1 cellular context compared by ENCODE assay signal in genomic region chr17:55324296-55324978, GRCh38.
A peak's percentile ranks its signal among the peaks of the same experiment; 100 is the strongest.
TF ChIP-seq lines count a peak whose summit lies in the region.

No MANE protein-coding gene starts in this region.

TF ChIP-seq in HepG2, 621 proteins besides CTCF, POLR2A, EP300 and RAD21 (continues in another document):
- TF ChIP-seq RFXAP (CRISPR knock-in tag; IDR thresholded peaks at IDR 0.05; ENCODE audit: borderline replicate concordance) (no peak), NR3C1 (CRISPR knock-in tag; IDR thresholded peaks at IDR 0.05) (no peak), ZNF512 (CRISPR knock-in tag; IDR thresholded peaks at IDR 0.05) (no peak), ONECUT2 (CRISPR knock-in tag; IDR thresholded peaks at IDR 0.05) (no peak), ZSCAN29 (CRISPR knock-in tag; conservative IDR thresholded peaks at IDR 0.05) (0 out of 2 replicates have a peak, but pooled peaks have one; percentile 44), CBX2 (IDR thresholded peaks at IDR 0.05; ENCODE audit: low read depth, low read length) (no peak), CBX2 (CRISPR knock-in tag; IDR thresholded peaks at IDR 0.05; ENCODE audit: low read depth) (no peak), SETDB1 (CRISPR knock-in tag; IDR thresholded peaks at IDR 0.05; ENCODE audit: borderline replicate concordance) (no peak), HIVEP1 (CRISPR knock-in tag; IDR thresholded peaks at IDR 0.05) (no peak), THYN1 (CRISPR knock-in tag; IDR thresholded peaks at IDR 0.05; ENCODE audit: borderline replicate concordance, low read depth) (no peak), POLR2AphosphoS5 (IDR thresholded peaks at IDR 0.05; ENCODE audit: low read depth, low read length) (peak; percentile 71; the same call in 1 of the 2 replicates), ZKSCAN1 (IDR thresholded peaks at IDR 0.05; ENCODE audit: low read length) (no peak), TGIF2 (CRISPR knock-in tag; IDR thresholded peaks at IDR 0.05) (0 out of 2 replicates have a peak, but pooled peaks have one; percentile 40), HNF4A (CRISPR knock-in tag; IDR thresholded peaks at IDR 0.05) (no peak), ADNP (CRISPR knock-in tag; IDR thresholded peaks at IDR 0.05) (no peak), ZNF879 (CRISPR knock-in tag; IDR thresholded peaks at IDR 0.05) (no peak), MIXL1 (CRISPR knock-in tag; IDR thresholded peaks at IDR 0.05) (peak; percentile 65; the same call in 1 of the 2 replicates), SAP130 (CRISPR knock-in tag; IDR thresholded peaks at IDR 0.05; ENCODE audit: low read depth) (no peak), TBX2 (CRISPR knock-in tag; IDR thresholded peaks at IDR 0.05; ENCODE audit: borderline replicate concordance) (no peak), ZZZ3 (CRISPR knock-in tag; IDR thresholded peaks at IDR 0.05; ENCODE audit: borderline replicate concordance) (no peak; the same call in 1 of the 2 replicates), GFI1 (CRISPR knock-in tag; IDR thresholded peaks at IDR 0.05; ENCODE audit: borderline replicate concordance) (no peak), PCBP1 (IDR thresholded peaks at IDR 0.05; ENCODE audit: borderline replicate concordance, low read depth, low read length) (no peak), MTF2 (CRISPR knock-in tag; IDR thresholded peaks at IDR 0.05; ENCODE audit: borderline replicate concordance) (no peak), PAWR (CRISPR knock-in tag; IDR thresholded peaks at IDR 0.05; ENCODE audit: borderline replicate concordance) (no peak), THAP9 (CRISPR knock-in tag; IDR thresholded peaks at IDR 0.05; ENCODE audit: borderline replicate concordance) (no peak), SIX1 (CRISPR knock-in tag; IDR thresholded peaks at IDR 0.05; ENCODE audit: borderline replicate concordance) (no peak), SATB2 (CRISPR knock-in tag; IDR thresholded peaks at IDR 0.05) (no peak; the same call in 1 of the 2 replicates), ZNF256 (CRISPR knock-in tag; conservative IDR thresholded peaks at IDR 0.05) (no peak), KDM5B (CRISPR knock-in tag; IDR thresholded peaks at IDR 0.05; ENCODE audit: borderline replicate concordance) (no peak), ATF7 (IDR thresholded peaks at IDR 0.05) (no peak), ATF7 (CRISPR knock-in tag; IDR thresholded peaks at IDR 0.05) (no peak), TBL1XR1 (IDR thresholded peaks at IDR 0.05; ENCODE audit: borderline replicate concordance, low read length, partially characterized antibody) (no peak), SP140L (CRISPR knock-in tag; IDR thresholded peaks at IDR 0.05; ENCODE audit: borderline replicate concordance) (no peak), ZGPAT (CRISPR knock-in tag; IDR thresholded peaks at IDR 0.05) (no peak; the same call in 1 of the 2 replicates), ZNF224 (CRISPR knock-in tag; IDR thresholded peaks at IDR 0.05) (no peak), HES4 (CRISPR knock-in tag; IDR thresholded peaks at IDR 0.05; ENCODE audit: borderline replicate concordance) (no peak), ZNF549 (CRISPR knock-in tag; IDR thresholded peaks at IDR 0.05) (no peak), ZNF615 (CRISPR knock-in tag; IDR thresholded peaks at IDR 0.05; ENCODE audit: borderline replicate concordance) (no peak), FOXM1 (CRISPR knock-in tag; IDR thresholded peaks at IDR 0.05) (no peak), TEF (CRISPR knock-in tag; IDR thresholded peaks at IDR 0.05) (no peak), RFX3 (CRISPR knock-in tag; IDR thresholded peaks at IDR 0.05) (no peak), ZNF460 (CRISPR knock-in tag; IDR thresholded peaks at IDR 0.05; ENCODE audit: borderline replicate concordance) (no peak), ZBTB4 (CRISPR knock-in tag; IDR thresholded peaks at IDR 0.05; ENCODE audit: borderline replicate concordance) (no peak), GTF2F1 (IDR thresholded peaks at IDR 0.05; ENCODE audit: low read length) (no peak), ZNF570 (CRISPR knock-in tag; IDR thresholded peaks at IDR 0.05; ENCODE audit: borderline replicate concordance) (no peak), SNRNP70 (IDR thresholded peaks at IDR 0.05; ENCODE audit: low read depth, low read length) (no peak), CCDC6 (CRISPR knock-in tag; IDR thresholded peaks at IDR 0.05) (peak; percentile 31; the same call in 1 of the 2 replicates), SSRP1 (CRISPR knock-in tag; IDR thresholded peaks at IDR 0.05) (peak; percentile 95; the same call in 1 of the 2 replicates), SOX5 (CRISPR knock-in tag; IDR thresholded peaks at IDR 0.05; ENCODE audit: borderline replicate concordance) (no peak), ZNF550 (CRISPR knock-in tag; IDR thresholded peaks at IDR 0.05; ENCODE audit: borderline replicate concordance) (no peak), ZNF75D (CRISPR knock-in tag; IDR thresholded peaks at IDR 0.05; ENCODE audit: borderline replicate concordance) (no peak), YEATS2 (CRISPR knock-in tag; IDR thresholded peaks at IDR 0.05; ENCODE audit: borderline replicate concordance) (no peak), XRCC5 (optimal IDR thresholded peaks at IDR 0.05; ENCODE audit: low read length) (no peak)
- TF ChIP-seq, protein P1, sequence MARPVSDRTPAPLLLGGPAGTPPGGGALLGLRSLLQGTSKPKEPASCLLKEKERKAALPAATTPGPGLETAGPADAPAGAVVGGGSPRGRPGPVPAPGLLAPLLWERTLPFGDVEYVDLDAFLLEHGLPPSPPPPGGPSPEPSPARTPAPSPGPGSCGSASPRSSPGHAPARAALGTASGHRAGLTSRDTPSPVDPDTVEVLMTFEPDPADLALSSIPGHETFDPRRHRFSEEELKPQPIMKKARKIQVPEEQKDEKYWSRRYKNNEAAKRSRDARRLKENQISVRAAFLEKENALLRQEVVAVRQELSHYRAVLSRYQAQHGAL (CRISPR knock-in tag; IDR thresholded peaks at IDR 0.05; ENCODE audit: not compliant biosample characterization) = no peak
- TF ChIP-seq, protein P2, sequence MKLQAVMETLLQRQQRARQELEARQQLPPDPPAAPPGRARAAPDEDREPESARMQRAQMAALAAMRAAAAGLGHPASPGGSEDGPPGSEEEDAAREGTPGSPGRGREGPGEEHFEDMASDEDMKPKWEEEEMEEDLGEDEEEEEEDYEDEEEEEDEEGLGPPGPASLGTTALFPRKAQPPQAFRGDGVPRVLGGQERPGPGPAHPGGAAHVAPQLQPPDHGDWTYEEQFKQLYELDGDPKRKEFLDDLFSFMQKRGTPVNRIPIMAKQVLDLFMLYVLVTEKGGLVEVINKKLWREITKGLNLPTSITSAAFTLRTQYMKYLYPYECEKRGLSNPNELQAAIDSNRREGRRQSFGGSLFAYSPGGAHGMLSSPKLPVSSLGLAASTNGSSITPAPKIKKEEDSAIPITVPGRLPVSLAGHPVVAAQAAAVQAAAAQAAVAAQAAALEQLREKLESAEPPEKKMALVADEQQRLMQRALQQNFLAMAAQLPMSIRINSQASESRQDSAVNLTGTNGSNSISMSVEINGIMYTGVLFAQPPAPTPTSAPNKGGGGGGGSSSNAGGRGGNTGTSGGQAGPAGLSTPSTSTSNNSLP (IDR thresholded peaks at IDR 0.05; ENCODE audit: low read depth, low read length) = peak; percentile 8; the same call in 1 of the 2 replicates
- TF ChIP-seq, protein P3, sequence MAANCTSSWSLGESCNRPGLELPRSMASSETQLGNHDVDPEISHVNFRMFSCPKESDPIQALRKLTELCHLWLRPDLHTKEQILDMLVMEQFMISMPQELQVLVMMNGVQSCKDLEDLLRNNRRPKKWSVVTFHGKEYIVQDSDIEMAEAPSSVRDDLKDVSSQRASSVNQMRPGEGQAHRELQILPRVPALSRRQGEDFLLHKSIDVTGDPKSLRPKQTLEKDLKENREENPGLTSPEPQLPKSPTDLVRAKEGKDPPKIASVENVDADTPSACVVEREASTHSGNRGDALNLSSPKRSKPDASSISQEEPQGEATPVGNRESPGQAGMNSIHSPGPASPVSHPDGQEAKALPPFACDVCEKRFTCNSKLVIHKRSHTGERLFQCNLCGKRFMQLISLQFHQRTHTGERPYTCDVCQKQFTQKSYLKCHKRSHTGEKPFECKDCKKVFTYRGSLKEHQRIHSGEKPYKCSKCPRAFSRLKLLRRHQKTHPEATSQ (CRISPR knock-in tag; IDR thresholded peaks at IDR 0.05; ENCODE audit: borderline replicate concordance) = no peak
- TF ChIP-seq, protein P4, sequence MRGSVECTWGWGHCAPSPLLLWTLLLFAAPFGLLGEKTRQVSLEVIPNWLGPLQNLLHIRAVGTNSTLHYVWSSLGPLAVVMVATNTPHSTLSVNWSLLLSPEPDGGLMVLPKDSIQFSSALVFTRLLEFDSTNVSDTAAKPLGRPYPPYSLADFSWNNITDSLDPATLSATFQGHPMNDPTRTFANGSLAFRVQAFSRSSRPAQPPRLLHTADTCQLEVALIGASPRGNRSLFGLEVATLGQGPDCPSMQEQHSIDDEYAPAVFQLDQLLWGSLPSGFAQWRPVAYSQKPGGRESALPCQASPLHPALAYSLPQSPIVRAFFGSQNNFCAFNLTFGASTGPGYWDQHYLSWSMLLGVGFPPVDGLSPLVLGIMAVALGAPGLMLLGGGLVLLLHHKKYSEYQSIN (CRISPR knock-in tag; IDR thresholded peaks at IDR 0.05; ENCODE audit: borderline replicate concordance) = no peak
